15 cellular contexts compared by ENCODE assay signal in the genomic region with DNA sequence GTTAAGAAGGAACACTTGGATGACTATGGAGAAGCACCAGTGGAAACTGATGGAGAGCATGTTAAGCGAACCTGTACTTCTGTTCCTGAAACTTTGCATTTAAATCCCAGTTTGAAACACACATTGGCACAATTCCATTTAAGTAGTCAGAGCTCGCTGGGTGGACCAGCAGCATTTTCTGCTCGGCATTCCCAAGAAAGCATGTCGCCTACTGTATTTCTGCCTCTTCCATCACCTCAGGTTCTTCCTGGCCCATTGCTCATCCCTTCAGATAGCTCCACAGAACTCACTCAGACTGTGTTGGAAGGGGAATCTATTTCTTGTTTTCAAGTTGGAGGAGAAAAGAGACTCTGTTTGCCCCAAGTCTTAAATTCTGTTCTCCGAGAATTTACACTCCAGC. TPM values are rescaled to one million over a fixed set of nuclear protein-coding genes. Genes with fewer than 3 reads are reported as not detected.
DNase-seq lines count a peak whose midpoint lies in the region; ATAC-seq, FAIRE-seq and TF ChIP-seq lines count a peak whose summit lies in the region.
"Had no signal": no experiment of that assay in that cellular context is flagged by ENCODE, and none has a peak within 500 bp of the region (broad histone marks: within the 10 kb centered on the region; RNA-seq: fewer than 3 reads in every experiment).

No MANE protein-coding gene starts in this region.

- intact Hi-C loops in activated CD4-positive, alpha-beta T cell treated with anti-CD3 and anti-CD28 coated beads, Interleukin-2, amount 10 ng/mL, durations not matched to agents 24 days and 14 days (cut with micrococcal nuclease): no loop called here

- H3K36me3 ChIP-seq in astrocyte (ENCODE audit: insufficient read depth, low read length) (peaks cover 33% of the 10 kb centered on the region), thoracic aorta (no peaks in the 10 kb centered on the region)
- no peaks in the 10 kb centered on the region for H3K36me3 ChIP-seq in effector memory CD4-positive, alpha-beta T cell (ENCODE audit: control insufficient read depth, insufficient read depth, low read length)

- no peaks in the 10 kb centered on the region for H3K9me3 Mint-ChIP-seq in activated CD4-positive, alpha-beta T cell treated with anti-CD3 and anti-CD28 coated beads, Interleukin-2, amount 10 ng/mL, durations not matched to agents 24 days and 14 days
- no peaks in the 10 kb centered on the region for H3K9me3 Mint-ChIP-seq in astrocyte (ENCODE audit: unreplicated experiment)
- no peaks in the 10 kb centered on the region for H3K9me3 Mint-ChIP-seq in activated T-helper 17 cell treated with anti-CD3 and anti-CD28 coated beads, Interleukin-2, amount 50 U/mL, for 72 hours

- H3K79me2 ChIP-seq in astrocyte (ENCODE audit: insufficient read depth, low read length): peaks cover 78% of the 10 kb centered on the region

- peaks cover 34% of the 10 kb centered on the region for H3K4me1 Mint-ChIP-seq in activated CD4-positive, alpha-beta T cell treated with anti-CD3 and anti-CD28 coated beads, Interleukin-2, amount 10 ng/mL, durations not matched to agents 24 days and 14 days
- H3K4me1 Mint-ChIP-seq in astrocyte (ENCODE audit: low read depth, unreplicated experiment): peaks cover 35% of the 10 kb centered on the region
- H3K4me1 Mint-ChIP-seq in activated T-helper 17 cell treated with anti-CD3 and anti-CD28 coated beads, Interleukin-2, amount 50 U/mL, for 72 hours: peaks cover 24% of the 10 kb centered on the region

- H2AFZ ChIP-seq in astrocyte (ENCODE audit: low read depth, low read length): no peak overlapping the region

- H3K4me3 ChIP-seq in astrocyte (ENCODE audit: insufficient read depth, low read depth, low read length): peak overlapping the region; percentile 49
- H3K4me3 ChIP-seq in iPS-18c (ENCODE audit: insufficient read depth, low read depth, low read length): peak overlapping the region; percentile 39
- H3K4me3 ChIP-seq in thoracic aorta: peak overlapping the region; percentile 98
- H3K4me3 ChIP-seq in effector memory CD4-positive, alpha-beta T cell (ENCODE audit: insufficient read depth, low read depth, low read length, poor library complexity, severe bottlenecking): no peak overlapping the region
- H3K4me3 ChIP-seq: cardiac muscle cell had no signal

- no peak overlapping the region for H3K4me3 Mint-ChIP-seq in activated CD4-positive, alpha-beta T cell treated with anti-CD3 and anti-CD28 coated beads, Interleukin-2, amount 10 ng/mL, durations not matched to agents 24 days and 14 days
- H3K4me3 Mint-ChIP-seq in astrocyte (ENCODE audit: unreplicated experiment): peak overlapping the region; percentile 93
- no peak overlapping the region for H3K4me3 Mint-ChIP-seq in activated T-helper 17 cell treated with anti-CD3 and anti-CD28 coated beads, Interleukin-2, amount 50 U/mL, for 72 hours

- TF ChIP-seq CTCF in astrocyte (IDR thresholded peaks at IDR 0.05; ENCODE audit: insufficient read depth, low read depth, low read length) (no peak), thoracic aorta (IDR thresholded peaks at IDR 0.05) (no peak)

- DNase-seq in activated CD4-positive, alpha-beta T cell treated with anti-CD3 and anti-CD28 coated beads, Interleukin-2, amount 10 ng/mL, durations not matched to agents 24 days and 14 days: peak; percentile 54
- no peak for DNase-seq in activated CD4-positive, alpha-beta T cell treated with anti-CD3 and anti-CD28 coated beads, Interleukin-2, amount 50 U/mL, for 1 hour
- DNase-seq in astrocyte (ENCODE audit: low read depth) (no peak), thoracic aorta (ENCODE audit: low spot score) (no peak), NCI-H2081 (lab: John Stamatoyannopoulos, UW) (no peak)
- DNase-seq in effector memory CD4-positive, alpha-beta T cell: no peak
- DNase-seq: ACHN; activated T-cell treated with anti-CD3 and anti-CD28 coated beads, Interleukin-2, amount 50 U/mL, for 72 hours; midbrain; NCI-H2029 treated with DMSO at 0.1 percent for 48 hours; Peyer's patch; WERI-Rb-1 had no signal

- H3K27me3 ChIP-seq in astrocyte (ENCODE audit: insufficient read depth, low read length) (no peaks in the 10 kb centered on the region), thoracic aorta (replicated peaks; ENCODE audit: insufficient read depth) (no peaks in the 10 kb centered on the region)
- no peaks in the 10 kb centered on the region for H3K27me3 ChIP-seq in effector memory CD4-positive, alpha-beta T cell (replicated peaks; ENCODE audit: control insufficient read depth, insufficient read depth, low read length, poor library complexity, severe bottlenecking)
- H3K27me3 ChIP-seq: cardiac muscle cell, Peyer's patch had no signal

- ATAC-seq in thoracic aorta (ENCODE audit: insufficient number of reproducible peaks, low FRiP score, low read depth): no peak
- ATAC-seq in activated T-helper 17 cell treated with anti-CD3 and anti-CD28 coated beads, Interleukin-2, amount 50 U/mL, for 72 hours (replicated peaks): no peak
- ATAC-seq: activated T-cell treated with anti-CD3 and anti-CD28 coated beads, Interleukin-2, amount 50 U/mL, for 72 hours had no signal

- H3K4me2 ChIP-seq in astrocyte (ENCODE audit: low read length): peak overlapping the region; percentile 94

- H3K27ac ChIP-seq in astrocyte (ENCODE audit: low read depth, low read length): peak overlapping the region; percentile 7
- no peak overlapping the region for H3K27ac ChIP-seq in thoracic aorta
- no peak overlapping the region for H3K27ac ChIP-seq in effector memory CD4-positive, alpha-beta T cell (ENCODE audit: insufficient read depth, low read length, poor library complexity, severe bottlenecking)
- H3K27ac ChIP-seq: cardiac muscle cell, Peyer's patch, WERI-Rb-1 had no signal

- peak overlapping the region; percentile 13 for H3K9ac ChIP-seq in astrocyte (ENCODE audit: low read length)

- H3K27ac Mint-ChIP-seq in activated CD4-positive, alpha-beta T cell treated with anti-CD3 and anti-CD28 coated beads, Interleukin-2, amount 10 ng/mL, durations not matched to agents 24 days and 14 days: no peak overlapping the region
- H3K27ac Mint-ChIP-seq in astrocyte (ENCODE audit: unreplicated experiment): peak overlapping the region; percentile 95
- H3K27ac Mint-ChIP-seq in activated T-helper 17 cell treated with anti-CD3 and anti-CD28 coated beads, Interleukin-2, amount 50 U/mL, for 72 hours: no peak overlapping the region
- H3K27ac Mint-ChIP-seq: activated T-cell treated with anti-CD3 and anti-CD28 coated beads, Interleukin-2, amount 50 U/mL, for 72 hours had no signal

- H4K20me1 ChIP-seq in astrocyte (ENCODE audit: insufficient read depth, low read length): peaks cover 69% of the 10 kb centered on the region

- no peak for FAIRE-seq in astrocyte (lab: Jason Lieb, UNC)

- H3K9me3 ChIP-seq in astrocyte (ENCODE audit: insufficient read depth, low read depth, low read length) (peaks cover 3% of the 10 kb centered on the region), iPS-18c (ENCODE audit: control insufficient read depth, insufficient read depth, low read length) (peaks cover 2% of the 10 kb centered on the region), thoracic aorta (no peaks in the 10 kb centered on the region)
- no peaks in the 10 kb centered on the region for H3K9me3 ChIP-seq in effector memory CD4-positive, alpha-beta T cell (ENCODE audit: control insufficient read depth, low read length)
- H3K9me3 ChIP-seq: Peyer's patch had no signal

- peaks cover 50% of the 10 kb centered on the region for H3K36me3 Mint-ChIP-seq in activated CD4-positive, alpha-beta T cell treated with anti-CD3 and anti-CD28 coated beads, Interleukin-2, amount 10 ng/mL, durations not matched to agents 24 days and 14 days (ENCODE audit: low read depth)
- peaks cover 22% of the 10 kb centered on the region for H3K36me3 Mint-ChIP-seq in astrocyte (ENCODE audit: low read depth, unreplicated experiment)
- H3K36me3 Mint-ChIP-seq in activated T-helper 17 cell treated with anti-CD3 and anti-CD28 coated beads, Interleukin-2, amount 50 U/mL, for 72 hours (ENCODE audit: low read depth): peaks cover 52% of the 10 kb centered on the region

- H3K27me3 Mint-ChIP-seq in activated CD4-positive, alpha-beta T cell treated with anti-CD3 and anti-CD28 coated beads, Interleukin-2, amount 10 ng/mL, durations not matched to agents 24 days and 14 days: no peaks in the 10 kb centered on the region
- no peaks in the 10 kb centered on the region for H3K27me3 Mint-ChIP-seq in astrocyte (ENCODE audit: low read depth, unreplicated experiment)
- H3K27me3 Mint-ChIP-seq in activated T-helper 17 cell treated with anti-CD3 and anti-CD28 coated beads, Interleukin-2, amount 50 U/mL, for 72 hours: no peaks in the 10 kb centered on the region

- H3K4me1 ChIP-seq in astrocyte (ENCODE audit: insufficient read depth, low read length) (peaks cover 39% of the 10 kb centered on the region), thoracic aorta (ENCODE audit: control insufficient read depth in 1 of 2, low read depth in 2 of 2) (peaks cover 58 to 71% of the 10 kb centered on the region in 2 donors)
- peaks cover 17% of the 10 kb centered on the region for H3K4me1 ChIP-seq in effector memory CD4-positive, alpha-beta T cell (ENCODE audit: control insufficient read depth, insufficient read depth, low read length, poor library complexity, severe bottlenecking)

RNA-seq across cellular contexts. Expression of gene SKIL, which starts 3.0 kb away (rescaled TPM):
- 23.3 TPM in 2 replicates for total RNA-seq in activated CD4-positive, alpha-beta T cell treated with anti-CD3 and anti-CD28 coated beads, Interleukin-2, amount 10 ng/mL, durations not matched to agents 24 days and 14 days
- total RNA-seq in astrocyte (152 and 156 TPM in 2 replicates), thoracic aorta (100 to 1,000 TPM in 1 of 2 donors, 10 to 100 TPM in 1; 60.1 to 104 TPM)
- total RNA-seq in activated T-helper 17 cell treated with anti-CD3 and anti-CD28 coated beads, Interleukin-2, amount 50 U/mL, for 72 hours: 10 to 100 TPM; 16.9 to 21.0 TPM

RNA-seq across cellular contexts. Expression of gene CLDN11, which starts 58.2 kb away (rescaled TPM):
- not detected in 2 replicates for total RNA-seq in activated CD4-positive, alpha-beta T cell treated with anti-CD3 and anti-CD28 coated beads, Interleukin-2, amount 10 ng/mL, durations not matched to agents 24 days and 14 days
- 0.22 and 0.70 TPM in 2 replicates for total RNA-seq in astrocyte
- 1 to 10 TPM; 2.5 to 2.7 TPM for total RNA-seq in thoracic aorta
- not detected for total RNA-seq in activated T-helper 17 cell treated with anti-CD3 and anti-CD28 coated beads, Interleukin-2, amount 50 U/mL, for 72 hours
- total RNA-seq: activated T-cell treated with anti-CD3 and anti-CD28 coated beads, Interleukin-2, amount 50 U/mL, for 72 hours had no signal
